ENCODE assay signal across 16 cellular contexts in genomic region chr9:95188459-95188858, GRCh38.
A peak's percentile ranks its signal among the peaks of the same experiment; 100 is the strongest.
DNase-seq lines count a peak whose midpoint lies in the region; ATAC-seq and TF ChIP-seq lines count a peak whose summit lies in the region.
"Had no signal": no experiment of that assay in that cellular context is flagged by ENCODE, and none has a peak within 500 bp of the region (broad histone marks: within the 10 kb centered on the region; RNA-seq: fewer than 3 reads in every experiment).

No MANE protein-coding gene starts in this region.

- H3K4me1 Mint-ChIP-seq in stimulated activated naive CD8-positive, alpha-beta T cell treated with anti-CD3 and anti-CD28 coated beads, Interleukin-15, Interleukin-2, amounts not matched to agents 100 ng/mL and 50 ng/mL, for 24 hours (ENCODE audit: low read depth) = peaks cover 18% of the 10 kb centered on the region
- peaks cover 24 to 47% (median 30%) of the 10 kb centered on the region in 7 donors for H3K4me1 Mint-ChIP-seq in naive thymus-derived CD4-positive, alpha-beta T cell

- no peak for ATAC-seq in stimulated activated naive CD8-positive, alpha-beta T cell treated with anti-CD3 and anti-CD28 coated beads, Interleukin-15, Interleukin-2, amounts not matched to agents 100 U/mL and 50 U/mL, for 24 hours
- no peak for ATAC-seq in naive thymus-derived CD4-positive, alpha-beta T cell
- ATAC-seq in HG02571 (IDR thresholded peaks at IDR 0.05; ENCODE audit: unreplicated experiment) (no peak), GM21529 (IDR thresholded peaks at IDR 0.05; ENCODE audit: unreplicated experiment) (no peak)

- H3K27ac ChIP-seq in cingulate gyrus (ENCODE audit: low read depth, low read length) = peak overlapping the region; percentile 16
- H3K27ac ChIP-seq in naive thymus-derived CD4-positive, alpha-beta T cell (ENCODE audit: low read depth, low read length) = no peak overlapping the region
- H3K27ac ChIP-seq: HL-60 had no signal

- no peaks in the 10 kb centered on the region for H3K27me3 Mint-ChIP-seq in stimulated activated naive CD8-positive, alpha-beta T cell treated with anti-CD3 and anti-CD28 coated beads, Interleukin-15, Interleukin-2, amounts not matched to agents 100 ng/mL and 50 ng/mL, for 24 hours
- H3K27me3 Mint-ChIP-seq in naive thymus-derived CD4-positive, alpha-beta T cell = no peaks in the 10 kb centered on the region
- H3K27me3 Mint-ChIP-seq: activated CD4-positive, alpha-beta T cell treated with anti-CD3 and anti-CD28 coated beads for 36 hours had no signal

- peaks cover 5% of the 10 kb centered on the region for H3K36me3 Mint-ChIP-seq in stimulated activated naive CD8-positive, alpha-beta T cell treated with anti-CD3 and anti-CD28 coated beads, Interleukin-15, Interleukin-2, amounts not matched to agents 100 ng/mL and 50 ng/mL, for 24 hours (ENCODE audit: low read depth)
- peaks cover 0 to 17% (median 7%) of the 10 kb centered on the region in 5 donors for H3K36me3 Mint-ChIP-seq in naive thymus-derived CD4-positive, alpha-beta T cell

- CTCF ChIA-PET in naive thymus-derived CD4-positive, alpha-beta T cell (lab: Charles Lee) = no interaction called here

- intact Hi-C loops in naive thymus-derived CD4-positive, alpha-beta T cell (cut with micrococcal nuclease) = loop anchor here in 1 of 2 donors (5.0 kb wide), 2 partner anchors 79 to 319 kb away; no protein-coding TSS in a partner anchor

- no peaks in the 10 kb centered on the region for H3K36me3 ChIP-seq in naive thymus-derived CD4-positive, alpha-beta T cell (ENCODE audit: control insufficient read depth in 2 of 3, insufficient read depth in 3 of 3, low read length in 3 of 3)
- H3K36me3 ChIP-seq: BE2C, sigmoid colon, SJCRH30, vagina had no signal

- DNase-seq in stimulated activated naive CD8-positive, alpha-beta T cell treated with anti-CD3 and anti-CD28 coated beads, Interleukin-15, Interleukin-2, amounts not matched to agents 100 U/mL and 50 U/mL, for 24 hours = no peak
- no peak for DNase-seq in naive thymus-derived CD4-positive, alpha-beta T cell
- no peak for DNase-seq in DMS114 treated with DMSO at 0.1 percent for 48 hours (lab: John Stamatoyannopoulos, UW; ENCODE audit: unreplicated experiment)
- DNase-seq in erythroblast (lab: John Stamatoyannopoulos, UW) = no peak
- DNase-seq: BE2C, midbrain, NCI-H510A treated with DMSO at 0.1 percent for 48 hours, sigmoid colon had no signal

- H3K27me3 ChIP-seq in naive thymus-derived CD4-positive, alpha-beta T cell (ENCODE audit: control insufficient read depth in 2 of 2, insufficient read depth in 2 of 2, low read length in 2 of 2) = no peaks in the 10 kb centered on the region
- H3K27me3 ChIP-seq: BE2C, sigmoid colon, SJCRH30, vagina had no signal

- H3K4me3 Mint-ChIP-seq in stimulated activated naive CD8-positive, alpha-beta T cell treated with anti-CD3 and anti-CD28 coated beads, Interleukin-15, Interleukin-2, amounts not matched to agents 100 ng/mL and 50 ng/mL, for 24 hours = no peak overlapping the region
- peak overlapping the region in 2 of 10 donors; percentile 50 to 78 for H3K4me3 Mint-ChIP-seq in naive thymus-derived CD4-positive, alpha-beta T cell
- H3K4me3 Mint-ChIP-seq: activated CD4-positive, alpha-beta T cell treated with anti-CD3 and anti-CD28 coated beads for 36 hours had no signal

- H3K9me3 ChIP-seq in naive thymus-derived CD4-positive, alpha-beta T cell (ENCODE audit: control insufficient read depth in 2 of 3, low read length in 3 of 3) = no peaks in the 10 kb centered on the region
- H3K9me3 ChIP-seq: BE2C, sigmoid colon, SJCRH30, vagina had no signal

- no peak for TF ChIP-seq POLR2A in erythroblast (IDR thresholded peaks at IDR 0.05; ENCODE audit: low read length)

- H3K27ac Mint-ChIP-seq in stimulated activated naive CD8-positive, alpha-beta T cell treated with anti-CD3 and anti-CD28 coated beads, Interleukin-15, Interleukin-2, amounts not matched to agents 100 ng/mL and 50 ng/mL, for 24 hours = peak overlapping the region; percentile 10
- H3K27ac Mint-ChIP-seq in naive thymus-derived CD4-positive, alpha-beta T cell = peak overlapping the region in 5 of 9 donors; percentile 23 to 87 (median 56)

- peaks cover 7% of the 10 kb centered on the region for H3K9me3 Mint-ChIP-seq in stimulated activated naive CD8-positive, alpha-beta T cell treated with anti-CD3 and anti-CD28 coated beads, Interleukin-15, Interleukin-2, amounts not matched to agents 100 ng/mL and 50 ng/mL, for 24 hours
- peaks cover 0 to 5% (median 0%) of the 10 kb centered on the region in 11 donors for H3K9me3 Mint-ChIP-seq in naive thymus-derived CD4-positive, alpha-beta T cell

- no peaks in the 10 kb centered on the region for H3K4me1 ChIP-seq in naive thymus-derived CD4-positive, alpha-beta T cell (ENCODE audit: control insufficient read depth in 2 of 2, insufficient read depth in 2 of 2, low read length in 2 of 2)

- H3K4me3 ChIP-seq in naive thymus-derived CD4-positive, alpha-beta T cell (ENCODE audit: low read length) = no peak overlapping the region
- H3K4me3 ChIP-seq: vagina had no signal

- POLR2A ChIA-PET in naive thymus-derived CD4-positive, alpha-beta T cell (lab: Charles Lee) = no interaction called here
